19 cellular contexts compared by ENCODE assay signal in genomic region chr2:209662091-209662490, GRCh38.
"Had no signal": no experiment of that assay in that cellular context is flagged by ENCODE, and none has a peak within 500 bp of the region (broad histone marks: within the 10 kb centered on the region; RNA-seq: fewer than 3 reads in every experiment).

No MANE protein-coding gene starts in this region.

- H3K36me3 ChIP-seq: esophagus squamous epithelium, left lung, tibial artery, uterus had no signal

- H2AFZ ChIP-seq: parathyroid adenoma had no signal

- H3K9me3 Mint-ChIP-seq: activated CD8-positive, alpha-beta T cell treated with anti-CD3 and anti-CD28 coated beads for 36 hours; activated T-cell treated with anti-CD3 and anti-CD28 coated beads, Interleukin-2, amount 50 U/mL, for 72 hours; central memory CD8-positive, alpha-beta T cell; memory B cell; nephron progenitor cell had no signal

- H3K4me3 ChIP-seq: esophagus squamous epithelium, left lung, tibial artery, uterus had no signal

- H3K4me1 Mint-ChIP-seq: central memory CD8-positive, alpha-beta T cell; memory B cell; T-cell had no signal

- H3K9ac ChIP-seq: parathyroid adenoma had no signal

- H3K27ac Mint-ChIP-seq: activated CD8-positive, alpha-beta T cell treated with anti-CD3 and anti-CD28 coated beads for 36 hours; activated T-cell treated with anti-CD3 and anti-CD28 coated beads, Interleukin-2, amount 50 U/mL, for 72 hours; memory B cell; nephron progenitor cell; T-cell had no signal

- H3K27ac ChIP-seq: esophagus squamous epithelium, left lung, parathyroid adenoma, tibial artery, uterus, VCaP had no signal

- FAIRE-seq: keratinocyte had no signal

- DNase-seq: activated CD8-positive, alpha-beta memory T cell treated with anti-CD3 and anti-CD28 coated beads, Interleukin-2, amount 50 U/mL, for 4 hours; activated CD8-positive, alpha-beta T cell treated with anti-CD3 and anti-CD28 coated beads for 36 hours; activated naive CD4-positive, alpha-beta T cell; activated T-cell treated with anti-CD3 and anti-CD28 coated beads, Interleukin-2, amount 50 U/mL, for 72 hours; dermis blood vessel endothelial cell; esophagus squamous epithelium; foreskin fibroblast; left lung; nephron progenitor cell; retina; T-cell; T1000; tibial artery; uterus had no signal

- H3K27me3 ChIP-seq: esophagus squamous epithelium, left lung, tibial artery, uterus had no signal

- H3K4me3 Mint-ChIP-seq: activated CD8-positive, alpha-beta T cell treated with anti-CD3 and anti-CD28 coated beads for 36 hours; activated T-cell treated with anti-CD3 and anti-CD28 coated beads, Interleukin-2, amount 50 U/mL, for 72 hours; central memory CD8-positive, alpha-beta T cell; memory B cell; T-cell had no signal

- H3K36me3 Mint-ChIP-seq: memory B cell, T-cell had no signal

- H3K4me1 ChIP-seq: esophagus squamous epithelium, left lung, parathyroid adenoma, tibial artery, uterus had no signal

- H3K79me2 ChIP-seq: parathyroid adenoma had no signal

- H3K9me3 ChIP-seq: esophagus squamous epithelium, tibial artery, uterus had no signal

- ATAC-seq: activated CD8-positive, alpha-beta T cell treated with anti-CD3 and anti-CD28 coated beads for 36 hours; activated T-cell treated with anti-CD3 and anti-CD28 coated beads, Interleukin-2, amount 50 U/mL, for 72 hours; left lung; T-cell had no signal

- H3K27me3 Mint-ChIP-seq: activated CD8-positive, alpha-beta T cell treated with anti-CD3 and anti-CD28 coated beads for 36 hours; central memory CD8-positive, alpha-beta T cell had no signal
